ENCODE assay signal across 10 cellular contexts in genomic region chr1:160451119-160451858, GRCh38. TPM values are rescaled to one million over a fixed set of nuclear protein-coding genes. Genes with fewer than 3 reads are reported as not detected.
DNase-seq lines count a peak whose midpoint lies in the region; ATAC-seq and TF ChIP-seq lines count a peak whose summit lies in the region.
"Had no signal": no experiment of that assay in that cellular context is flagged by ENCODE, and none has a peak within 500 bp of the region (broad histone marks: within the 10 kb centered on the region; RNA-seq: fewer than 3 reads in every experiment).

No MANE protein-coding gene starts in this region.

- DNase-seq in central memory CD8-positive, alpha-beta T cell (ENCODE audit: low spot score in 2 of 2) = no peak
- DNase-seq in progenitor cell of endocrine pancreas (ENCODE audit: low spot score, unreplicated experiment) (no peak), HUDEP-2 (lab: John Stamatoyannopoulos, UW; ENCODE audit: unreplicated experiment in 76 of 76) (no peak)
- DNase-seq in stimulated activated CD4-positive, alpha-beta T cell treated with anti-CD3 and anti-CD28 coated beads, Interleukin-1b, Interleukin-23, amount 100 ng/mL, for 48 hours = no peak
- DNase-seq: HCEC 1CT had no signal

- peak; percentile 65 for ATAC-seq in GM19395 (IDR thresholded peaks at IDR 0.05; ENCODE audit: unreplicated experiment)
- peak; percentile 41 for ATAC-seq in HG03159 (IDR thresholded peaks at IDR 0.05; ENCODE audit: unreplicated experiment)
- no peak for ATAC-seq in central memory CD8-positive, alpha-beta T cell (replicated peaks; ENCODE audit: extremely low read depth, poor library complexity, severe bottlenecking)
- no peak for ATAC-seq in HG03139 (IDR thresholded peaks at IDR 0.05; ENCODE audit: unreplicated experiment)

- peak overlapping the region; percentile 80 for H3K27ac Mint-ChIP-seq in central memory CD8-positive, alpha-beta T cell (ENCODE audit: low read depth)
- H3K27ac Mint-ChIP-seq in progenitor cell of endocrine pancreas = no peak overlapping the region

- no peaks in the 10 kb centered on the region for H3K9me3 Mint-ChIP-seq in central memory CD8-positive, alpha-beta T cell
- H3K9me3 Mint-ChIP-seq in progenitor cell of endocrine pancreas (ENCODE audit: low read depth) = no peaks in the 10 kb centered on the region

- peak overlapping the region; percentile 33 for H3K4me3 Mint-ChIP-seq in central memory CD8-positive, alpha-beta T cell
- no peak overlapping the region for H3K4me3 Mint-ChIP-seq in progenitor cell of endocrine pancreas (ENCODE audit: low read depth)

- peak overlapping the region; percentile 51; the same call in 1 of the 2 replicates for H3K4me3 ChIP-seq in GM08714 (ENCODE audit: low read length)
- H3K4me3 ChIP-seq: lung had no signal

- H3K36me3 Mint-ChIP-seq in central memory CD8-positive, alpha-beta T cell (ENCODE audit: insufficient read depth) = peaks cover 3% of the 10 kb centered on the region
- H3K36me3 Mint-ChIP-seq in progenitor cell of endocrine pancreas (ENCODE audit: insufficient read depth) = no peaks in the 10 kb centered on the region

- TF ChIP-seq CTCF in progenitor cell of endocrine pancreas (IDR thresholded peaks at IDR 0.05; ENCODE audit: unreplicated experiment) = no peak

- H3K4me1 Mint-ChIP-seq in central memory CD8-positive, alpha-beta T cell = peaks cover 69% of the 10 kb centered on the region
- H3K4me1 Mint-ChIP-seq in progenitor cell of endocrine pancreas (ENCODE audit: low read depth) = peaks cover 10% of the 10 kb centered on the region

- no peaks in the 10 kb centered on the region for H3K27me3 Mint-ChIP-seq in central memory CD8-positive, alpha-beta T cell
- no peaks in the 10 kb centered on the region for H3K27me3 Mint-ChIP-seq in progenitor cell of endocrine pancreas

RNA-seq across cellular contexts. Expression of gene VANGL2, which starts 50.9 kb away (rescaled TPM):
- total RNA-seq in progenitor cell of endocrine pancreas = 75.6 and 80.4 TPM in 2 replicates

Comparison
In these comparisons a context has a peak if more than half of its experiments do, and no peak if none do; other contexts are left out.
1. ATAC-seq: peak in GM19395 (single experiment) and HG03159 (single experiment); none in central memory CD8-positive, alpha-beta T cell (single experiment) and HG03139 (single experiment).